In the genomic region with DNA sequence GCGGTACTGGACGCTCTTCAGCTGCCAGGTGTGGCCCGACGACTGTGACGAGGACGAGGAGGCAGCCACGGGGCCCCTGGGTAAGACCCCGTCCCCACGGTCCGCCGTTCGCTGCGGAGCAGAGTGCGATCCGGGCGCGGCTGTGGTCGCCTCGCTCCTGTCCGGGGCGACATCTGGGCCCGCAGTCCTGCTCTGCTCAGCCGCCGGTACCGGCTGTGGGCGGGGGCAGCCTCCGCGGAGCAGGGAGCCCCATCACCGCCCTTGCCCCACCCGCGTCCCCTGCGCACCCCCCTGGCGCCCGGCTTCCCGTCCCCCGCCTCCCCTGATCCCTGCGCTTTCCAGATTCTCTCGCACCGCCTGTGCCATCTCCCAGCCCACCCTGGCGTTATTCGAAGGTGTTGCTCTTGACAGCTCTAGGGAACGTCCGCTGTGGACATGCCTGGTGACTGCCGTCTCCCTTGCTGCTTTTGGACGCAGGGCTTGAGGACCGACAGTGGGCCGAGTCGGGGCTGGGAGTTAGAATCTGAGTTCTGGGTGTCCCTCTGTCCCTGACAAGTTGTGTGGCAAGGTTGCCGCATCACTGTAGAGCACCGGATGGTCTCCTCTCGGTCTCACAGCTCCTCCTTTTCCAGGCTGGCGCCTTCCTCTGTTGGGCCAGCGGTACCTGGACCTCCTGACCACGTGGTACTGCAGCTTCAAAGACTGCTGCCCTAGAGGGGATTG, we compare ENCODE assay signal across 8 cellular contexts. TPM values are rescaled to one million over a fixed set of nuclear protein-coding genes. Genes with fewer than 3 reads are reported as not detected.
DNase-seq lines count a peak whose midpoint lies in the region; ATAC-seq, FAIRE-seq and TF ChIP-seq lines count a peak whose summit lies in the region.

No MANE protein-coding gene starts in this region.

- H3K9ac ChIP-seq in kidney (ENCODE audit: low read length in 2 of 2) = peak overlapping the region; percentile 63 to 88

- H3K36me3 ChIP-seq in breast epithelium = no peaks in the 10 kb centered on the region
- peaks cover 2 to 5% of the 10 kb centered on the region in 2 donors for H3K36me3 ChIP-seq in kidney (ENCODE audit: control insufficient read depth in 1 of 2, insufficient read depth in 2 of 2, low read length in 2 of 2)

- TF ChIP-seq POLR2A in breast epithelium (IDR thresholded peaks at IDR 0.05) = no peak

- TF ChIP-seq CTCF in HL-60 (IDR thresholded peaks at IDR 0.05; ENCODE audit: insufficient read depth, low read length) = no peak
- TF ChIP-seq CTCF in breast epithelium (IDR thresholded peaks at IDR 0.05) = no peak
- no peak for TF ChIP-seq CTCF in kidney (IDR thresholded peaks at IDR 0.05; ENCODE audit: borderline replicate concordance, extremely low read depth, insufficient read depth)

- ATAC-seq in GM21367 (IDR thresholded peaks at IDR 0.05; ENCODE audit: unreplicated experiment) (peak; percentile 6), T-helper 17 cell (peak; percentile 28)

- peak overlapping the region; percentile 83 for H3K27ac ChIP-seq in HL-60 (replicated peaks)
- H3K27ac ChIP-seq in breast epithelium = peak overlapping the region; percentile 85 to 89
- H3K27ac ChIP-seq in kidney (ENCODE audit: low read depth in 2 of 2, low read length in 2 of 2) = peak overlapping the region; percentile 23 to 94

- no peaks in the 10 kb centered on the region for H3K36me3 Mint-ChIP-seq in T-helper 17 cell (ENCODE audit: low read depth)

- H3K27me3 ChIP-seq in HL-60 (ENCODE audit: insufficient read depth, poor library complexity, severe bottlenecking) (no peaks in the 10 kb centered on the region), breast epithelium (no peaks in the 10 kb centered on the region)

- peak overlapping the region; percentile 97 for H3K27ac Mint-ChIP-seq in T-helper 17 cell

- peak overlapping the region; percentile 98 for H3K4me3 Mint-ChIP-seq in T-helper 17 cell

- intact Hi-C loops in breast epithelium (cut with DNase I; ENCODE audit: low total_unique reads) = no loop called here
- intact Hi-C loops in kidney (cut with DNase I) = no loop called here

- peaks cover 20% of the 10 kb centered on the region for H3K4me1 Mint-ChIP-seq in T-helper 17 cell

- H3K4me1 ChIP-seq in breast epithelium = peaks cover 3 to 5% of the 10 kb centered on the region in 2 donors
- H3K4me1 ChIP-seq in kidney (ENCODE audit: control insufficient read depth in 1 of 2, insufficient read depth in 1 of 2, low read depth in 1 of 2, low read length in 2 of 2) = peaks cover 6 to 15% of the 10 kb centered on the region in 2 donors

- peak overlapping the region; percentile 75 for H3K4me3 ChIP-seq in HL-60 (replicated peaks; ENCODE audit: insufficient read depth, low read length)
- peak overlapping the region; percentile 82 to 91 (median 91) for H3K4me3 ChIP-seq in breast epithelium
- peak overlapping the region; percentile 68 to 75 for H3K4me3 ChIP-seq in kidney (ENCODE audit: low read length in 2 of 2)

- peak; percentile 83 for DNase-seq in D341Med (ENCODE audit: low spot score)
- peak in 1 of 2 experiments; percentile 34 for DNase-seq in HL-60 (ENCODE audit: low read depth in 1 of 2, low spot score in 1 of 2)
- DNase-seq in T-helper 17 cell = peak; percentile 25 to 41 (median 26)
- no peak for DNase-seq in breast epithelium (ENCODE audit: low spot score in 2 of 2)
- DNase-seq in kidney = no peak
- DNase-seq in stimulated activated CD4-positive, alpha-beta T cell treated with anti-CD3 and anti-CD28 coated beads, Interleukin-1b, Interleukin-23, amount 100 ng/mL, for 48 hours = peak; percentile 12
- DNase-seq in MV-4-11 (lab: John Stamatoyannopoulos, UW) = no peak

- H3K9me3 ChIP-seq in T-helper 17 cell (ENCODE audit: control insufficient read depth, low read length, poor library complexity, severe bottlenecking) = no peaks in the 10 kb centered on the region
- H3K9me3 ChIP-seq in breast epithelium = no peaks in the 10 kb centered on the region
- H3K9me3 ChIP-seq in kidney (ENCODE audit: control insufficient read depth in 1 of 2, low read length in 2 of 2) = no peaks in the 10 kb centered on the region

- H3K27me3 Mint-ChIP-seq in T-helper 17 cell = no peaks in the 10 kb centered on the region

- FAIRE-seq in kidney (lab: Jason Lieb, UNC) = no peak

RNA-seq across cellular contexts. Expression of a gene that starts 0.6 kb away (rescaled TPM):
- total RNA-seq in T-helper 17 cell = 10 to 100 TPM; 29.4 to 38.5 TPM
- total RNA-seq in breast epithelium = 10 to 100 TPM; 32.8 to 50.5 (median 35.6) TPM
- 33.1 TPM for total RNA-seq in kidney
- 23.1 TPM for polyA plus RNA-seq in kidney (ENCODE audit: insufficient read depth, low read depth, low replicate concordance)

RNA-seq across cellular contexts. Expression of a gene that starts 56.8 kb away (rescaled TPM):
- total RNA-seq in T-helper 17 cell = 10 to 100 TPM; 18.1 to 26.7 TPM
- 10 to 100 TPM; 24.3 to 28.8 (median 28.0) TPM for total RNA-seq in breast epithelium
- 50.2 TPM for total RNA-seq in kidney
- polyA plus RNA-seq in kidney (ENCODE audit: insufficient read depth, low read depth, low replicate concordance) = 17.0 TPM

Comparison
In these comparisons a context has a peak if more than half of its experiments do, and no peak if none do; other contexts are left out.
1. DNase-seq: peak in D341Med (single experiment), T-helper 17 cell (3 of 3) and stimulated activated CD4-positive, alpha-beta T cell treated with anti-CD3 and anti-CD28 coated beads, Interleukin-1b, Interleukin-23, amount 100 ng/mL, for 48 hours (single experiment); none in breast epithelium (0 of 2), kidney (single experiment) and MV-4-11 (single experiment).
2. Peak in every context shown above with its lines, with median percentiles within 50 percentile points of each other: H3K27ac ChIP-seq and H3K4me3 ChIP-seq.